In the genomic region with DNA sequence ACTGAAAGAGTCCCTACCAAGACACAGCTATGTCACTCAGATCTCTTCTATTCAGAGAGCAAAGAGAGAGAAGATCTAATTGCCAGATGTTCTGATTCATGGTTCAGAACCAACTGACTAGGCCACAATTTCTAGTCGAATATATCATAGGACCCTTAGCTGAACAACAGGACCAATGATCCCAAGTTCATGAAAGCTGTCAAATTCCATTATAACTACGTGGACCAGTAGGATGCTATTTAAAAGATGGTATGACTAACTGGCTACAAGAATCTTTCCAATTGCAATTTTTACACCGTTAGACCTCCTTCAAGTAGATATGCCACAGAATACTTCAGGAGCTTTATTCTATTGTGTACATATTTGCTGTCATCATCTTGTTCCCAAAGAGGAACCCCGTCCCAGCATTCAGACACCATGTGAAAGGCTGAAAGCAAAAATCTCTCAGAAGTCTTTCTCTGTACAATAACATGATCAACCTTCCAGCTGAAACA, we compare ENCODE assay signal across 12 cellular contexts. TPM values are rescaled to one million over a fixed set of nuclear protein-coding genes. Genes with fewer than 3 reads are reported as not detected.
DNase-seq lines count a peak whose midpoint lies in the region; ATAC-seq and TF ChIP-seq lines count a peak whose summit lies in the region.
"Had no signal": no experiment of that assay in that cellular context is flagged by ENCODE, and none has a peak within 500 bp of the region (broad histone marks: within the 10 kb centered on the region; RNA-seq: fewer than 3 reads in every experiment).

No MANE protein-coding gene starts in this region.

- no peaks in the 10 kb centered on the region for H3K27me3 Mint-ChIP-seq in natural killer cell treated with Interleukin-12 subunit alpha and Interleukin-12 subunit beta and Interleukin-15 and Interleukin-18, amount 100 ng/mL, for 72 hours

- peaks cover 60 to 78% of the 10 kb centered on the region in 2 donors for H3K4me1 Mint-ChIP-seq in natural killer cell treated with Interleukin-12 subunit alpha and Interleukin-12 subunit beta and Interleukin-15 and Interleukin-18, amount 100 ng/mL, for 72 hours (ENCODE audit: low read depth in 2 of 2)

- peak; percentile 10 for ATAC-seq in GM18498 (IDR thresholded peaks at IDR 0.05; ENCODE audit: unreplicated experiment)
- ATAC-seq in HG03159 (IDR thresholded peaks at IDR 0.05; ENCODE audit: unreplicated experiment): peak; percentile 21
- peak; percentile 23 to 40 for ATAC-seq in activated naive CD4-positive, alpha-beta T cell treated with anti-CD3 and anti-CD28 coated beads, Interleukin-2, amount 50 U/mL, for 72 hours
- ATAC-seq in natural killer cell treated with Interleukin-12 subunit alpha and Interleukin-12 subunit beta and Interleukin-15 and Interleukin-18, amount 100 ng/mL, for 72 hours: no peak
- ATAC-seq: heart right ventricle had no signal

- peak overlapping the region; percentile 36 to 72 for H3K27ac Mint-ChIP-seq in activated naive CD4-positive, alpha-beta T cell treated with anti-CD3 and anti-CD28 coated beads, Interleukin-2, amount 50 U/mL, for 72 hours
- peak overlapping the region; percentile 77 to 90 for H3K27ac Mint-ChIP-seq in natural killer cell treated with Interleukin-12 subunit alpha and Interleukin-12 subunit beta and Interleukin-15 and Interleukin-18, amount 100 ng/mL, for 72 hours

- POLR2A ChIA-PET in GM10248 (lab: Yijun Ruan, JAX): interaction anchor here (0.7 kb wide), 1 partner anchor 8 kb away, joined by 4 read pairs; no protein-coding TSS in a partner anchor

- no peaks in the 10 kb centered on the region for H3K9me3 Mint-ChIP-seq in activated naive CD4-positive, alpha-beta T cell treated with anti-CD3 and anti-CD28 coated beads, Interleukin-2, amount 50 U/mL, for 72 hours
- no peaks in the 10 kb centered on the region for H3K9me3 Mint-ChIP-seq in natural killer cell treated with Interleukin-12 subunit alpha and Interleukin-12 subunit beta and Interleukin-15 and Interleukin-18, amount 100 ng/mL, for 72 hours

- CTCF ChIA-PET in GM10248 (lab: Yijun Ruan, JAX): interaction anchor here (0.9 to 5.1 kb wide), 8 partner anchors 9 to 67 kb away, joined by 3 to 31 read pairs (median 5); no protein-coding TSS in a partner anchor

- DNase-seq in activated naive CD4-positive, alpha-beta T cell treated with anti-CD3 and anti-CD28 coated beads, Interleukin-2, amount 50 U/mL, for 72 hours (ENCODE audit: low spot score in 2 of 2): no peak
- DNase-seq in natural killer cell treated with Interleukin-12 subunit alpha and Interleukin-12 subunit beta and Interleukin-15 and Interleukin-18, amount 100 ng/mL, for 72 hours (ENCODE audit: low spot score): no peak
- DNase-seq in NCI-H345 (lab: John Stamatoyannopoulos, UW): no peak
- no peak for DNase-seq in GM10248 (ENCODE audit: extremely low spot score)
- DNase-seq in HuH-7 (ENCODE audit: low spot score): no peak
- DNase-seq in C1 segment of cervical spinal cord (lab: John Stamatoyannopoulos, UW): no peak
- DNase-seq: DMS79 treated with DMSO at 0.1 percent for 48 hours, dorsolateral prefrontal cortex, heart right ventricle, mucosa of descending colon had no signal

- TF ChIP-seq CTCF in GM10248 (IDR thresholded peaks at IDR 0.05; ENCODE audit: control extremely low read depth, extremely low read depth, low read depth, missing control alignments): no peak

- H3K36me3 Mint-ChIP-seq in activated naive CD4-positive, alpha-beta T cell treated with anti-CD3 and anti-CD28 coated beads, Interleukin-2, amount 50 U/mL, for 72 hours: peaks cover 7 to 8% of the 10 kb centered on the region in 2 donors
- H3K36me3 Mint-ChIP-seq in natural killer cell treated with Interleukin-12 subunit alpha and Interleukin-12 subunit beta and Interleukin-15 and Interleukin-18, amount 100 ng/mL, for 72 hours: peaks cover 9% of the 10 kb centered on the region

- H3K4me3 Mint-ChIP-seq in natural killer cell treated with Interleukin-12 subunit alpha and Interleukin-12 subunit beta and Interleukin-15 and Interleukin-18, amount 100 ng/mL, for 72 hours: peak overlapping the region; percentile 69

RNA-seq across cellular contexts. Expression of a gene that starts 26.0 kb away (rescaled TPM):
- total RNA-seq in activated naive CD4-positive, alpha-beta T cell treated with anti-CD3 and anti-CD28 coated beads, Interleukin-2, amount 50 U/mL, for 72 hours: 10 to 100 TPM in 1 of 2 donors, 1 to 10 TPM in 1; 4.2 to 10.9 TPM
- 10 to 100 TPM; 36.7 to 47.4 TPM for total RNA-seq in natural killer cell treated with Interleukin-12 subunit alpha and Interleukin-12 subunit beta and Interleukin-15 and Interleukin-18, amount 100 ng/mL, for 72 hours

RNA-seq across cellular contexts. Expression of a gene that starts 26.4 kb away (rescaled TPM):
- total RNA-seq in activated naive CD4-positive, alpha-beta T cell treated with anti-CD3 and anti-CD28 coated beads, Interleukin-2, amount 50 U/mL, for 72 hours: 10 to 100 TPM; 19.4 to 20.9 TPM
- total RNA-seq in natural killer cell treated with Interleukin-12 subunit alpha and Interleukin-12 subunit beta and Interleukin-15 and Interleukin-18, amount 100 ng/mL, for 72 hours: 10 to 100 TPM; 39.0 to 52.2 TPM

Comparison
In these comparisons a context has a peak if more than half of its experiments do, and no peak if none do; other contexts are left out.
1. ATAC-seq: peak in GM18498 (single experiment), HG03159 (single experiment) and activated naive CD4-positive, alpha-beta T cell treated with anti-CD3 and anti-CD28 coated beads, Interleukin-2, amount 50 U/mL, for 72 hours (2 of 2); none in natural killer cell treated with Interleukin-12 subunit alpha and Interleukin-12 subunit beta and Interleukin-15 and Interleukin-18, amount 100 ng/mL, for 72 hours (0 of 2).